16 cellular contexts compared by ENCODE assay signal in the genomic region with DNA sequence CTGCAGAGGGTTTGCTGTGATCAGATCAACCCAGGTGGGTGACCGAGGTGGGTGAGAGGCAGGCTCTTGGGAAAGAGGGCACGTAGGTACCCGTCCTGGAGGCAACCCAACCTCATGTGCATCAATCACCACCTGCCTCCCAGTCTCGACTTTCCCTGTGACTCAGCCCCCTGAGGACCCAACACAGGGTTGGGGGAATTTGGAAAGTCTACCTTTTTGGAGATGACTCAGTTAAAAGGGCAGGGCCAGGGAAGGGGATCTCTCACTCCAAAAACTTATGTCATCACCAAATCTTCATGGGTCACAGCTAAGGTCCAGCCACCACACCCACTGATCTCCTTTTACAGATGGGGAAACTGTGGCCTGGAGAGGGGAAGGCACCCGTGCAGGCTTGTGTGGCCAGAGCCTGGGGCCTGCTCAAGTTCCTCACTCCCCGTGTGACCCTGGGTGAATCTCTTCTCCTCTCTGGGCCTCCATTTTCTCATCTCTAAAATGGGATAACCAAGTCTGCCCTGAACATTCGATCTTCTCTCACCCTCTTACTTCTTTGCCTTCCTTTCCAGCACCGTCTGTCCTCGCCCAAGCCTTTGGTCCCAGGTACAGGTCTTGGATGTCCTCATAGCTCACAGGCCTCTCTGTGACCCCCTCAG. TPM values are rescaled to one million over a fixed set of nuclear protein-coding genes. Genes with fewer than 3 reads are reported as not detected.
DNase-seq lines count a peak whose midpoint lies in the region; ATAC-seq and TF ChIP-seq lines count a peak whose summit lies in the region.
"Had no signal": no experiment of that assay in that cellular context is flagged by ENCODE, and none has a peak within 500 bp of the region (broad histone marks: within the 10 kb centered on the region; RNA-seq: fewer than 3 reads in every experiment).

No MANE protein-coding gene starts in this region.

- H3K27ac ChIP-seq in RWPE1 (no peak overlapping the region), Peyer's patch (no peak overlapping the region), caudate nucleus (ENCODE audit: low read depth, low read length) (no peak overlapping the region)
- H3K27ac ChIP-seq: coronary artery, heart left ventricle had no signal

- peak overlapping the region; percentile 76 for H3K27ac Mint-ChIP-seq in activated naive CD4-positive, alpha-beta T cell treated with anti-CD3 and anti-CD28 coated beads, Interleukin-2, amount 50 U/mL, for 24 hours
- peak overlapping the region; percentile 53 for H3K27ac Mint-ChIP-seq in stimulated activated naive B cell treated with anti-CD40 and anti-IgM and Interleukin-4, amounts not matched to agents 10 μg/mL and 1 μg/mL and 100 μg/mL, for 72 hours

- no peak overlapping the region for H3K4me3 Mint-ChIP-seq in activated naive CD4-positive, alpha-beta T cell treated with anti-CD3 and anti-CD28 coated beads, Interleukin-2, amount 50 U/mL, for 24 hours
- H3K4me3 Mint-ChIP-seq in stimulated activated naive B cell treated with anti-CD40 and anti-IgM and Interleukin-4, amounts not matched to agents 10 μg/mL and 1 μg/mL and 100 μg/mL, for 72 hours = no peak overlapping the region

- H3K9me3 Mint-ChIP-seq in activated naive CD4-positive, alpha-beta T cell treated with anti-CD3 and anti-CD28 coated beads, Interleukin-2, amount 50 U/mL, for 24 hours = no peaks in the 10 kb centered on the region
- H3K9me3 Mint-ChIP-seq in stimulated activated naive B cell treated with anti-CD40 and anti-IgM and Interleukin-4, amounts not matched to agents 10 μg/mL and 1 μg/mL and 100 μg/mL, for 72 hours = peaks cover 2 to 3% of the 10 kb centered on the region in 2 donors

- no peaks in the 10 kb centered on the region for H3K4me1 ChIP-seq in Peyer's patch
- H3K4me1 ChIP-seq: heart left ventricle had no signal

- POLR2A ChIA-PET in RWPE1 (lab: Yijun Ruan, JAX; ENCODE audit: low non-redundant PET) = no interaction called here

- H3K36me3 ChIP-seq in Peyer's patch = no peaks in the 10 kb centered on the region
- H3K36me3 ChIP-seq: heart left ventricle had no signal

- peaks cover 2% of the 10 kb centered on the region for H3K27me3 Mint-ChIP-seq in activated naive CD4-positive, alpha-beta T cell treated with anti-CD3 and anti-CD28 coated beads, Interleukin-2, amount 50 U/mL, for 24 hours
- peaks cover 17 to 23% of the 10 kb centered on the region in 2 donors for H3K27me3 Mint-ChIP-seq in stimulated activated naive B cell treated with anti-CD40 and anti-IgM and Interleukin-4, amounts not matched to agents 10 μg/mL and 1 μg/mL and 100 μg/mL, for 72 hours

- CTCF ChIA-PET in RWPE1 (lab: Yijun Ruan, JAX) = no interaction called here

- in situ Hi-C loops in ACHN (cut with HindIII; ENCODE audit: low pct_ligation_motif_present, low pct_unique_long_range_greater_than_20kb, low sequenced_read_pairs) = no loop called here

- TF ChIP-seq POLR2A in Peyer's patch (IDR thresholded peaks at IDR 0.05) = no peak

- H3K4me3 ChIP-seq in Peyer's patch = no peak overlapping the region
- H3K4me3 ChIP-seq: coronary artery, heart left ventricle had no signal

- H3K27me3 ChIP-seq in Peyer's patch = no peaks in the 10 kb centered on the region

- peak; percentile 57 for ATAC-seq in GM21723 (IDR thresholded peaks at IDR 0.05; ENCODE audit: unreplicated experiment)
- peak; percentile 69 to 81 for ATAC-seq in stimulated activated naive B cell treated with anti-CD40 and anti-IgM and Interleukin-4, amounts not matched to agents 10 μg/mL and 1 μg/mL and 100 μg/mL, for 72 hours (replicated peaks)
- ATAC-seq: heart left ventricle had no signal

- TF ChIP-seq CTCF in RWPE1 (conservative IDR thresholded peaks at IDR 0.05; ENCODE audit: low read depth) = no peak
- TF ChIP-seq CTCF in Peyer's patch (IDR thresholded peaks at IDR 0.05) = no peak

- DNase-seq in activated naive CD4-positive, alpha-beta T cell treated with Interleukin-2 at 50 U/mL for 16 hours = no peak
- DNase-seq in RWPE1 (ENCODE audit: low spot score) (peak; percentile 39), ACHN (no peak), Peyer's patch (no peak), caudate nucleus (lab: John Stamatoyannopoulos, UW) (no peak)
- DNase-seq in stimulated activated naive B cell treated with anti-CD40 and anti-IgM and Interleukin-4, amounts not matched to agents 10 μg/mL and 1 μg/mL and 100 μg/mL, for 72 hours = peak; percentile 63
- DNase-seq: activated CD8-positive, alpha-beta memory T cell treated with anti-CD3 and anti-CD28 coated beads, Interleukin-2, amount 50 U/mL, for 4 hours; anterior cingulate cortex; heart left ventricle; KBM-7; NCI-H1436; NCI-H446 treated with DMSO at 0.1 percent for 48 hours; occipital lobe had no signal

- H3K4me1 Mint-ChIP-seq in activated naive CD4-positive, alpha-beta T cell treated with anti-CD3 and anti-CD28 coated beads, Interleukin-2, amount 50 U/mL, for 24 hours = peaks cover 25% of the 10 kb centered on the region
- H3K4me1 Mint-ChIP-seq in stimulated activated naive B cell treated with anti-CD40 and anti-IgM and Interleukin-4, amounts not matched to agents 10 μg/mL and 1 μg/mL and 100 μg/mL, for 72 hours = peaks cover 29 to 42% of the 10 kb centered on the region in 2 donors

- H3K9me3 ChIP-seq in Peyer's patch = no peaks in the 10 kb centered on the region

- no peaks in the 10 kb centered on the region for H3K36me3 Mint-ChIP-seq in activated naive CD4-positive, alpha-beta T cell treated with anti-CD3 and anti-CD28 coated beads, Interleukin-2, amount 50 U/mL, for 24 hours
- H3K36me3 Mint-ChIP-seq in stimulated activated naive B cell treated with anti-CD40 and anti-IgM and Interleukin-4, amounts not matched to agents 10 μg/mL and 1 μg/mL and 100 μg/mL, for 72 hours = peaks cover 0 to 11% of the 10 kb centered on the region in 2 donors

RNA-seq across cellular contexts. Expression of a gene that starts 34.6 kb away (rescaled TPM):
- total RNA-seq in Peyer's patch = 1 to 10 TPM; 1.4 to 5.0 (median 2.5) TPM

Comparison
In these comparisons a context has a peak if more than half of its experiments do, and no peak if none do; other contexts are left out.
1. DNase-seq: peak in RWPE1 (single experiment) and stimulated activated naive B cell treated with anti-CD40 and anti-IgM and Interleukin-4, amounts not matched to agents 10 μg/mL and 1 μg/mL and 100 μg/mL, for 72 hours (single experiment); none in activated naive CD4-positive, alpha-beta T cell treated with Interleukin-2 at 50 U/mL for 16 hours (single experiment), ACHN (single experiment), Peyer's patch (0 of 3) and caudate nucleus (0 of 61).